Comparison of ENCODE assay signal across 8 cellular contexts in the genomic region with DNA sequence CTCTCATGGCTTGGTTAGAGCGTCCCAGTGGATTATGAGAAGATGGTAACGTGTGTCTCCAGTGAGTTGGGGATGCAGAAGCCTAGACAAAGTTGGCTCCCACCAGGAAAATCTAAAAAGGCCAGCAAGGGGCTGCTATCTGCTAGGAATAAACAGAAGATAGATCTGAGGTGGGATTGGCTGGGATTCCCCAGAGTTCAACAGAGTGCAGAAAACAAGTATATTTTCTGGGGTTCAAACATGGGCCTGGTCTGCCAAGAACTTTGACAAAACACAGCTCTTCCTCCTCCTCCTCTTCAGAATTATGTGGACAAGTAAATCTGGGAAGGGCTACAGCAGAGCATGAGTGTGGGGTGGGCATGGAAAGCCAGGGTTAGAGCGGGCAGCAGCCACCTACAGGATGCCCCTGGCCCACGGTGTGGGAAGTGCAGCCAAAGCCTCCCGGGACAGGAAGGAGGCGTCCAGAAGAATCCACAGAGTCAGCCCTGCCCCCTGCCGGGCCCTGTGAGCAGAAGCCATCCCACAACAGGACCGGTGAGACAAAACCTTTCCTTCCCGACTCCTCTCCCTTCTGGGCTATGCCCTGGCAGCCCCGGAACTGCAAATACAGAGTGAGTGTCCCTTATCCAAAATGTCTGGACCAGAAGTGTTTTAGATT.
DNase-seq lines count a peak whose midpoint lies in the region; ATAC-seq and TF ChIP-seq lines count a peak whose summit lies in the region.

No MANE protein-coding gene starts in this region.

- H3K4me1 ChIP-seq in body of pancreas (peaks cover 17% of the 10 kb centered on the region), liver (ENCODE audit: control insufficient read depth in 4 of 4, insufficient read depth in 4 of 4, low read length in 3 of 4) (peaks cover 5 to 15% (median 10%) of the 10 kb centered on the region in 4 donors)

- 39 to 71% methylated on average over 6 to 10 of the region's 10 CpGs for WGBS in body of pancreas, 2 donors
- 58% methylated on average over 10 of the region's 10 CpGs for WGBS in liver

- H3K4me3 ChIP-seq in body of pancreas = no peak overlapping the region
- no peak overlapping the region for H3K4me3 ChIP-seq in liver (ENCODE audit: low read depth in 1 of 3, low read length in 3 of 3)

- TF ChIP-seq RAD21 in liver (IDR thresholded peaks at IDR 0.05) = peak; percentile 11 to 49

- in situ Hi-C loops in G401 (cut with HindIII; ENCODE audit: low sequenced_read_pairs) = no loop called here

- H3K36me3 ChIP-seq in body of pancreas (replicated peaks in 1 of 2; ENCODE audit: insufficient read depth in 1 of 2, low read depth in 2 of 2) (no peaks in the 10 kb centered on the region), liver (ENCODE audit: control insufficient read depth in 4 of 4, insufficient read depth in 3 of 4, low read depth in 1 of 4, low read length in 3 of 4) (no peaks in the 10 kb centered on the region)

- peak; percentile 15 for DNase-seq in G401 (ENCODE audit: low spot score)
- DNase-seq in MV-4-11 (lab: John Stamatoyannopoulos, UW) = peak; percentile 38
- peak in 2 of 4 donors; percentile 18 to 46 for DNase-seq in body of pancreas
- DNase-seq in retina = no peak
- DNase-seq in NCI-H146 (lab: John Stamatoyannopoulos, UW) = no peak
- no peak for DNase-seq in SIG-M5 (lab: John Stamatoyannopoulos, UW)

- TF ChIP-seq POLR2A in body of pancreas (IDR thresholded peaks at IDR 0.05) = no peak

- H3K27ac ChIP-seq in body of pancreas (no peak overlapping the region), liver (ENCODE audit: low read depth in 1 of 2, low read length in 2 of 2) (no peak overlapping the region)

- no peak overlapping the region for H3K9ac ChIP-seq in liver (ENCODE audit: low read depth in 1 of 2, low read length in 2 of 2)

- ATAC-seq in body of pancreas (no peak), HG02970 (IDR thresholded peaks at IDR 0.05; ENCODE audit: low FRiP score, unreplicated experiment) (no peak)

- intact Hi-C loops in body of pancreas (cut with DNase I) = no loop called here

- H3K9me3 ChIP-seq in body of pancreas (no peaks in the 10 kb centered on the region), liver (ENCODE audit: control insufficient read depth in 4 of 4, low read length in 3 of 4) (no peaks in the 10 kb centered on the region)

- H3K27me3 ChIP-seq in body of pancreas (no peaks in the 10 kb centered on the region), liver (ENCODE audit: control insufficient read depth in 4 of 4, insufficient read depth in 4 of 4, low read length in 3 of 4) (no peaks in the 10 kb centered on the region)

- peak in 5 of 7 experiments; percentile 8 to 37 (median 23) for TF ChIP-seq CTCF in body of pancreas (IDR thresholded peaks at IDR 0.05)
- peak; percentile 23 for TF ChIP-seq CTCF in liver (IDR thresholded peaks at IDR 0.05; ENCODE audit: low read depth, low read length, missing input control)

TF ChIP-seq in liver, 16 proteins besides CTCF, POLR2A, EP300 and RAD21:
- TF ChIP-seq EGR1 (IDR thresholded peaks at IDR 0.05; ENCODE audit: low read depth in 2 of 2) (no peak), JUND (IDR thresholded peaks at IDR 0.05) (no peak), RXRA (IDR thresholded peaks at IDR 0.05) (no peak), FOXA2 (IDR thresholded peaks at IDR 0.05) (no peak), HNF4G (IDR thresholded peaks at IDR 0.05) (no peak), SP1 (IDR thresholded peaks at IDR 0.05) (no peak), TAF1 (conservative IDR thresholded peaks at IDR 0.05) (no peak)

Comparison
In these comparisons a context has a peak if more than half of its experiments do, and no peak if none do; other contexts are left out.
1. DNase-seq: peak in G401 (single experiment) and MV-4-11 (single experiment); none in retina (single experiment), NCI-H146 (single experiment) and SIG-M5 (single experiment).